ENCODE assay signal across 8 cellular contexts in genomic region chr3:183253961-183254815, GRCh38.
DNase-seq lines count a peak whose midpoint lies in the region; ATAC-seq and TF ChIP-seq lines count a peak whose summit lies in the region.

No MANE protein-coding gene starts in this region.

- peaks cover 7% of the 10 kb centered on the region for H3K27me3 Mint-ChIP-seq in nephron progenitor cell (ENCODE audit: low read depth, poor library complexity)

- no peak for TF ChIP-seq CTCF in fibroblast of pulmonary artery (IDR thresholded peaks at IDR 0.05; ENCODE audit: low read length, missing control alignments)
- TF ChIP-seq CTCF in nephron progenitor cell (IDR thresholded peaks at IDR 0.05): no peak

- DNase-seq in EL (peak; percentile 33), HuH-7.5 (ENCODE audit: low spot score) (peak; percentile 14), fibroblast of pulmonary artery (ENCODE audit: low read depth) (peak; percentile 46), nephron progenitor cell (peak; percentile 64)
- peak; percentile 38 for DNase-seq in activated CD8-positive, alpha-beta memory T cell treated with anti-CD3 and anti-CD28 coated beads, Interleukin-2, amount 50 U/mL, for 4 hours
- no peak for DNase-seq in effector CD4-positive, alpha-beta T cell

- peaks cover 38% of the 10 kb centered on the region for H3K4me1 Mint-ChIP-seq in nephron progenitor cell

- H3K4me3 Mint-ChIP-seq in nephron progenitor cell: peak overlapping the region; percentile 89

- H3K4me3 ChIP-seq in fibroblast of pulmonary artery (replicated peaks; ENCODE audit: low read depth, low read length): peak overlapping the region; percentile 81

- H3K9me3 Mint-ChIP-seq in nephron progenitor cell: no peaks in the 10 kb centered on the region

- H3K36me3 Mint-ChIP-seq in nephron progenitor cell (ENCODE audit: low read depth): peaks cover 33% of the 10 kb centered on the region

- H3K27ac Mint-ChIP-seq in nephron progenitor cell: peak overlapping the region; percentile 92

- no peak for ATAC-seq in HG02763 (IDR thresholded peaks at IDR 0.05; ENCODE audit: unreplicated experiment)
- ATAC-seq in GM19467 (IDR thresholded peaks at IDR 0.05; ENCODE audit: unreplicated experiment): no peak
